Comparison of ENCODE assay signal across 8 cellular contexts in the genomic region with DNA sequence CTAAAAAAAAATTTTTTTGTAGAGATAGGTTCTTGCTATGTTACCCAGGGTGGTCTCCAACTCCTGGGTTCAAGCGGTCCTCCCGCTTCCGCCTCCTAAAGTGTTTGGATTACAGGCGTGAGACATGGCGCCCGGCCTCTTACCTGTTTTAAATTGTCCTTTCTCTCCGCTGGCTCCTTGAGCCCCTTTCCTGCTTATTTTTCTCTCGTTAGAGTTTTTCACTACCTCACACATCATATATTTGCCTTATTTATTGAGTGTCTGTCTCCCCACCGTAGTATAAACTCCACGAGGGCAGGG. TPM values are rescaled to one million over a fixed set of nuclear protein-coding genes. Genes with fewer than 3 reads are reported as not detected.
DNase-seq lines count a peak whose midpoint lies in the region; ATAC-seq and TF ChIP-seq lines count a peak whose summit lies in the region.

No MANE protein-coding gene starts in this region.

- peak overlapping the region; percentile 90 for H3K4me3 Mint-ChIP-seq in MCF 10A (ENCODE audit: unreplicated experiment)
- peak overlapping the region; percentile 78 for H3K4me3 Mint-ChIP-seq in memory B cell

- DNase-seq in cardiac muscle cell (ENCODE audit: low read depth in 1 of 2, low spot score in 1 of 2) (no peak), Right ventricle myocardium inferior (ENCODE audit: missing footprints) (no peak), MCF 10A (ENCODE audit: unreplicated experiment) (no peak), memory B cell (ENCODE audit: low spot score in 2 of 2) (no peak), upper lobe of left lung (no peak), medulla oblongata (ENCODE audit: extremely low spot score) (no peak)

- TF ChIP-seq POLR2A in upper lobe of left lung (IDR thresholded peaks at IDR 0.05), result no peak

- TF ChIP-seq EP300 in upper lobe of left lung (IDR thresholded peaks at IDR 0.05), result no peak

- H3K27me3 ChIP-seq in cardiac muscle cell (peaks cover 23% of the 10 kb centered on the region), upper lobe of left lung (no peaks in the 10 kb centered on the region)

- H3K4me1 Mint-ChIP-seq in MCF 10A (ENCODE audit: insufficient read depth, unreplicated experiment) (peaks cover 12% of the 10 kb centered on the region), memory B cell (peaks cover 16% of the 10 kb centered on the region)

- CTCF ChIA-PET in MCF 10A (lab: Yijun Ruan, JAX), result interaction anchor here (0.6 to 4.3 kb wide), 24 partner anchors 11 to 1987 kb away, joined by 3 to 33 read pairs (median 5); a partner anchor contains a TSS

- no peaks in the 10 kb centered on the region for H3K36me3 ChIP-seq in cardiac muscle cell
- no peaks in the 10 kb centered on the region for H3K36me3 ChIP-seq in upper lobe of left lung

- H3K4me1 ChIP-seq in cardiac muscle cell (ENCODE audit: low read depth) (no peaks in the 10 kb centered on the region), upper lobe of left lung (peaks cover 9 to 31% (median 13%) of the 10 kb centered on the region in 4 donors)

- H3K36me3 Mint-ChIP-seq in MCF 10A (ENCODE audit: insufficient read depth, unreplicated experiment) (no peaks in the 10 kb centered on the region), memory B cell (no peaks in the 10 kb centered on the region)

- H3K9me3 ChIP-seq in cardiac muscle cell (ENCODE audit: low read depth) (no peaks in the 10 kb centered on the region), upper lobe of left lung (no peaks in the 10 kb centered on the region)

- H3K27me3 Mint-ChIP-seq in MCF 10A (ENCODE audit: insufficient read depth, unreplicated experiment), result peaks cover 14% of the 10 kb centered on the region
- H3K27me3 Mint-ChIP-seq in memory B cell, result peaks cover 33% of the 10 kb centered on the region

- POLR2A ChIA-PET in MCF 10A (lab: Yijun Ruan, JAX), result interaction anchor here (0.9 to 2.4 kb wide), 7 partner anchors 13 to 188 kb away, joined by 4 to 14 read pairs (median 5); a partner anchor contains a TSS

- no peak for ATAC-seq in Right ventricle myocardium inferior
- no peak for ATAC-seq in memory B cell (ENCODE audit: low read depth)
- ATAC-seq in upper lobe of left lung (ENCODE audit: low FRiP score in 2 of 2), result no peak
- no peak for ATAC-seq in HG03457 (IDR thresholded peaks at IDR 0.05; ENCODE audit: unreplicated experiment)
- ATAC-seq in GM19397 (IDR thresholded peaks at IDR 0.05; ENCODE audit: unreplicated experiment), result no peak

- no TSS peak for BruUV-seq in MCF 10A (replicated peaks; lab: Mats Ljungman, UMichigan)

- TF ChIP-seq CTCF in cardiac muscle cell (IDR thresholded peaks at IDR 0.05; ENCODE audit: low read depth, low read length), result no peak
- no peak for TF ChIP-seq CTCF in MCF 10A (IDR thresholded peaks at IDR 0.05; ENCODE audit: unreplicated experiment)
- no peak for TF ChIP-seq CTCF in upper lobe of left lung (IDR thresholded peaks at IDR 0.05)

- intact Hi-C loops in Right ventricle myocardium inferior (cut with DNase I) (loop anchor here (5.0 to 10.0 kb wide), 6 partner anchors 95 to 443 kb away; a partner anchor contains a TSS), MCF 10A (cut with micrococcal nuclease) (loop anchor here (2.0 to 10.0 kb wide), 6 partner anchors 135 to 605 kb away; a partner anchor contains a TSS)

- H3K27ac Mint-ChIP-seq in MCF 10A (ENCODE audit: low read depth, unreplicated experiment) (no peak overlapping the region), memory B cell (no peak overlapping the region)

- H3K9me3 Mint-ChIP-seq in MCF 10A (ENCODE audit: unreplicated experiment) (no peaks in the 10 kb centered on the region), memory B cell (no peaks in the 10 kb centered on the region)

- H3K27ac ChIP-seq in cardiac muscle cell (no peak overlapping the region), upper lobe of left lung (peak overlapping the region; percentile 44 to 69 (median 56))

- H3K4me3 ChIP-seq in cardiac muscle cell, result peak overlapping the region; percentile 33
- H3K4me3 ChIP-seq in upper lobe of left lung, result peak overlapping the region in 3 of 4 donors; percentile 48 to 57 (median 50)

- WGBS in upper lobe of left lung, 2 donors, result 15 to 25% methylated on average over 10 of the region's 10 CpGs

RNA-seq across cellular contexts. Expression of a gene that starts 0.8 kb away (rescaled TPM):
- total RNA-seq in cardiac muscle cell (0.21 and 0.35 TPM in 2 replicates), Right ventricle myocardium inferior (23.5 TPM), MCF 10A (2022) (0.22 TPM in 1 of 2 replicates, not detected in the other), upper lobe of left lung (1 to 10 TPM in 1 of 6 donors, under 1 TPM in 4, not detected in 1; 0.20 to 1.7 (median 0.49) TPM)
- polyA plus RNA-seq in cardiac muscle cell, result not detected in 2 replicates

RNA-seq across cellular contexts. Expression of a gene that starts 20.4 kb away (rescaled TPM):
- total RNA-seq in cardiac muscle cell (6.4 and 10.8 TPM in 2 replicates), Right ventricle myocardium inferior (20.2 TPM), MCF 10A (2022) (49.1 and 50.1 TPM in 2 replicates), upper lobe of left lung (100 to 1,000 TPM in 5 of 6 donors, 10 to 100 TPM in 1; 72.7 to 156 (median 132) TPM)
- 7.5 and 8.4 TPM in 2 replicates for polyA plus RNA-seq in cardiac muscle cell
